Comparison of ENCODE assay signal across 1 cellular context in genomic region chr2:208175843-208176160, GRCh38.
TF ChIP-seq lines count a peak whose summit lies in the region.

No MANE protein-coding gene starts in this region.

TF ChIP-seq in SK-N-SH treated with all-trans-retinoic acid at 6 μM for 48 hours, 23 proteins besides CTCF, POLR2A, EP300 and RAD21 (continued from another document):
- no peak for TF ChIP-seq CSRNP3 (CRISPR knock-in tag; IDR thresholded peaks at IDR 0.05)
- no peak for TF ChIP-seq PPARA (CRISPR knock-in tag; IDR thresholded peaks at IDR 0.05; ENCODE audit: borderline replicate concordance)
- TF ChIP-seq ISL1 (CRISPR knock-in tag; IDR thresholded peaks at IDR 0.05): no peak
